In the genomic region with DNA sequence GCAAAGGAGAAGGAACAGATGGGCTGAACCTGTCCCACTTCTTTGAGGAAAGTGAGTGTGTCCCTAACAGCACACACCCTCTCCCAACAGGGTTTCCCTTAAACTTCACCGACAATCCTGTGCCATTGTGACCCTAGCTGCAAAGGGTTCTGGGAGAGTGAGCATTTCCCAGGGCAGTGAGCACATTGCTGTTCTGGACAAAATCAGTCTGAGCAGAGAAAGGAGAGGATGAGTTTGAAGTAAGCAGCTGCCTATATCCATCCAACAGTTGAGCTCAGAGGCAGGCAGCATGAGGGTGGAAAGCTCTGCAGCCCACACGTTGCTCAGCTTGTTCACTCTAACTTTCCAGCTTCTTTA, we compare ENCODE assay signal across 20 cellular contexts.
"Had no signal": no experiment of that assay in that cellular context is flagged by ENCODE, and none has a peak within 500 bp of the region (broad histone marks: within the 10 kb centered on the region; RNA-seq: fewer than 3 reads in every experiment).

No MANE protein-coding gene starts in this region.

- H3K27ac Mint-ChIP-seq: activated naive CD4-positive, alpha-beta T cell treated with anti-CD3 and anti-CD28 coated beads, Interleukin-2, amount 50 U/mL, for 24 hours; immature natural killer cell; memory B cell; stimulated activated naive B cell treated with anti-CD40 and anti-IgM and Interleukin-4, amounts not matched to agents 10 μg/mL and 1 μg/mL and 100 μg/mL, for 72 hours had no signal

- H3K36me3 ChIP-seq: brain microvascular endothelial cell, ovary, right atrium auricular region, upper lobe of right lung had no signal

- H3K4me1 Mint-ChIP-seq: activated naive CD4-positive, alpha-beta T cell treated with anti-CD3 and anti-CD28 coated beads, Interleukin-2, amount 50 U/mL, for 24 hours; immature natural killer cell; memory B cell; stimulated activated naive B cell treated with anti-CD40 and anti-IgM and Interleukin-4, amounts not matched to agents 10 μg/mL and 1 μg/mL and 100 μg/mL, for 72 hours had no signal

- H3K4me3 Mint-ChIP-seq: activated naive CD4-positive, alpha-beta T cell treated with anti-CD3 and anti-CD28 coated beads, Interleukin-2, amount 50 U/mL, for 24 hours; immature natural killer cell; memory B cell; stimulated activated naive B cell treated with anti-CD40 and anti-IgM and Interleukin-4, amounts not matched to agents 10 μg/mL and 1 μg/mL and 100 μg/mL, for 72 hours had no signal

- H3K36me3 Mint-ChIP-seq: activated naive CD4-positive, alpha-beta T cell treated with anti-CD3 and anti-CD28 coated beads, Interleukin-2, amount 50 U/mL, for 24 hours; immature natural killer cell; memory B cell; stimulated activated naive B cell treated with anti-CD40 and anti-IgM and Interleukin-4, amounts not matched to agents 10 μg/mL and 1 μg/mL and 100 μg/mL, for 72 hours had no signal

- H3K9me3 ChIP-seq: ovary, psoas muscle, right atrium auricular region, testis, upper lobe of right lung had no signal

- H3K27ac ChIP-seq: psoas muscle, right atrium auricular region, testis, upper lobe of right lung had no signal

- H3K27me3 ChIP-seq: brain microvascular endothelial cell, ovary, right atrium auricular region, testis, upper lobe of right lung had no signal

- H3K27me3 Mint-ChIP-seq: activated naive CD4-positive, alpha-beta T cell treated with anti-CD3 and anti-CD28 coated beads, Interleukin-2, amount 50 U/mL, for 24 hours; memory B cell; stimulated activated naive B cell treated with anti-CD40 and anti-IgM and Interleukin-4, amounts not matched to agents 10 μg/mL and 1 μg/mL and 100 μg/mL, for 72 hours had no signal

- H3K9me3 Mint-ChIP-seq: activated naive CD4-positive, alpha-beta T cell treated with anti-CD3 and anti-CD28 coated beads, Interleukin-2, amount 50 U/mL, for 24 hours; immature natural killer cell; memory B cell; stimulated activated naive B cell treated with anti-CD40 and anti-IgM and Interleukin-4, amounts not matched to agents 10 μg/mL and 1 μg/mL and 100 μg/mL, for 72 hours had no signal

- H3K4me3 ChIP-seq: ovary, psoas muscle, right atrium auricular region, skin epidermis, testis, upper lobe of right lung had no signal

- H3K4me1 ChIP-seq: psoas muscle, right atrium auricular region, testis, upper lobe of right lung had no signal

- DNase-seq: activated CD4-positive, alpha-beta T cell treated with anti-CD3 and anti-CD28 coated beads for 1 hour; activated gamma-delta T cell treated with Interleukin-2 at 50 U/mL for 16 hours; activated T-cell treated with anti-CD3 and anti-CD28 coated beads, Interleukin-2, amount 50 U/mL, for 1 hour; aorta; dermis blood vessel endothelial cell; effector memory CD4-positive, alpha-beta T cell; immature natural killer cell; left ventricle myocardium superior; psoas muscle; stimulated activated CD4-positive, alpha-beta T cell treated with anti-CD3 and anti-CD28 coated beads, Interleukin-15, amount 100 ng/mL, for 24 hours; stimulated activated naive B cell treated with anti-CD40 and anti-IgM and Interleukin-4, amounts not matched to agents 10 μg/mL and 1 μg/mL and 100 μg/mL, for 72 hours; T-helper 1 cell; upper lobe of right lung had no signal

- ATAC-seq: stimulated activated naive B cell treated with anti-CD40 and anti-IgM and Interleukin-4, amounts not matched to agents 10 μg/mL and 1 μg/mL and 100 μg/mL, for 72 hours; upper lobe of right lung had no signal
